ENCODE assay signal across 8 cellular contexts in the genomic region with DNA sequence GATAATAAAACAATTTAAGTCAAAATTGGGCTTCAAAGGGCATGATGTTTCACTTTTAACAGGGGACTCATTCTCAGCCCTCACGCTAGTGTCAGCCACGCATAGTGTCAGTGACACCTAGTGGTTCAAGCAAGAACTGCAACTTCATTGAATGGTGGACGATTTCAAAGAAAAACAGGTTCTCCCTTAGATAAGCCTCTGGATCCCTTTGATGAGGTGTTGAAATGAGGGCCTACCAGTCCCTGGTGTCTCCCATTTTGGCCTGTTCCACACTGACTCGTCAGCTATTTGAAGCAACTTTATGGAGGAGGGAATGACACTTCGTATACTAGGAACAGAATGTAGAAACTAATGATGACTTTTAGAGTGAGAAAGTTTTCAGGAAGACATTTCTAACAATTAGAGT. TPM values are rescaled to one million over a fixed set of nuclear protein-coding genes. Genes with fewer than 3 reads are reported as not detected.
DNase-seq lines count a peak whose midpoint lies in the region; ATAC-seq and TF ChIP-seq lines count a peak whose summit lies in the region.

No MANE protein-coding gene starts in this region.

- intact Hi-C loops in Caco-2 (cut with micrococcal nuclease; ENCODE audit: unreplicated experiment) = loop anchor here (1.0 kb wide), 1 partner anchor 185 kb away; no protein-coding TSS in a partner anchor
- intact Hi-C loops in left ventricle myocardium inferior (cut with micrococcal nuclease) = no loop called here
- intact Hi-C loops in sciatic nerve (cut with DNase I) = loop anchor here (10.0 kb wide), 1 partner anchor 301 kb away; no protein-coding TSS in a partner anchor

- TF ChIP-seq CTCF in Caco-2 (IDR thresholded peaks at IDR 0.05; ENCODE audit: insufficient read depth in 1 of 2, low read depth in 1 of 2, low read length in 1 of 2, severe bottlenecking in 1 of 2, unreplicated experiment in 1 of 2) (peak; percentile 71 to 80), left ventricle myocardium inferior (IDR thresholded peaks at IDR 0.05; ENCODE audit: borderline replicate concordance) (peak; percentile 93)

- H3K36me3 ChIP-seq in Caco-2 (ENCODE audit: control insufficient read depth, insufficient read depth, low read length) (no peaks in the 10 kb centered on the region), left ventricle myocardium inferior (no peaks in the 10 kb centered on the region)

- H3K4me3 Mint-ChIP-seq in Caco-2 (ENCODE audit: unreplicated experiment) = no peak overlapping the region

- POLR2A ChIA-PET in Caco-2 (lab: Charles Lee) = no interaction called here

- H3K27me3 Mint-ChIP-seq in Caco-2 (ENCODE audit: insufficient read depth, unreplicated experiment) = no peaks in the 10 kb centered on the region

- peak overlapping the region; percentile 75 for H3K27ac Mint-ChIP-seq in Caco-2 (ENCODE audit: unreplicated experiment)
- no peak overlapping the region for H3K27ac Mint-ChIP-seq in activated naive CD4-positive, alpha-beta T cell treated with anti-CD3 and anti-CD28 coated beads, Interleukin-2, amount 50 U/mL, for 72 hours

- H3K36me3 Mint-ChIP-seq in Caco-2 (ENCODE audit: insufficient read depth, unreplicated experiment) = peaks cover 29% of the 10 kb centered on the region
- H3K36me3 Mint-ChIP-seq in activated naive CD4-positive, alpha-beta T cell treated with anti-CD3 and anti-CD28 coated beads, Interleukin-2, amount 50 U/mL, for 72 hours = no peaks in the 10 kb centered on the region

- H3K27me3 ChIP-seq in Caco-2 (replicated peaks; ENCODE audit: control insufficient read depth, insufficient read depth, low read length) = no peaks in the 10 kb centered on the region
- H3K27me3 ChIP-seq in left ventricle myocardium inferior (ENCODE audit: low read depth) = peaks cover 62% of the 10 kb centered on the region

- H3K4me1 Mint-ChIP-seq in Caco-2 (ENCODE audit: low read depth, unreplicated experiment) = peaks cover 44% of the 10 kb centered on the region

- CTCF ChIA-PET in Caco-2 (lab: Charles Lee) = interaction anchor here (1.2 kb wide), 1 partner anchor 300 kb away, joined by 3 read pairs; no protein-coding TSS in a partner anchor

- DNase-seq in Caco-2 = peak; percentile 64 to 79
- DNase-seq in NCI-H774 (lab: John Stamatoyannopoulos, UW) = peak; percentile 63
- peak in 1 of 2 donors; percentile 56 for DNase-seq in activated naive CD4-positive, alpha-beta T cell treated with anti-CD3 and anti-CD28 coated beads, Interleukin-2, amount 50 U/mL, for 72 hours (ENCODE audit: low spot score in 2 of 2)
- DNase-seq in left ventricle myocardium inferior = no peak
- DNase-seq in sciatic nerve (ENCODE audit: low spot score) = no peak
- no peak for DNase-seq in NCI-H187 treated with DMSO at 0.1 percent for 48 hours (lab: John Stamatoyannopoulos, UW)

- peaks cover 12% of the 10 kb centered on the region for H3K9me3 ChIP-seq in Caco-2
- H3K9me3 ChIP-seq in left ventricle myocardium inferior (replicated peaks) = no peaks in the 10 kb centered on the region

- H3K27ac ChIP-seq in left ventricle myocardium inferior (replicated peaks) = no peak overlapping the region

- H3K4me3 ChIP-seq in Caco-2 (ENCODE audit: low read depth, low read length) (no peak overlapping the region), left ventricle myocardium inferior (no peak overlapping the region)

- H3K9me3 Mint-ChIP-seq in Caco-2 (ENCODE audit: unreplicated experiment) = peaks cover 29% of the 10 kb centered on the region
- no peaks in the 10 kb centered on the region for H3K9me3 Mint-ChIP-seq in activated naive CD4-positive, alpha-beta T cell treated with anti-CD3 and anti-CD28 coated beads, Interleukin-2, amount 50 U/mL, for 72 hours

- ATAC-seq in GM21529 (IDR thresholded peaks at IDR 0.05; ENCODE audit: unreplicated experiment) (peak; percentile 53), sciatic nerve (peak; percentile 46), GM19328 (IDR thresholded peaks at IDR 0.05; ENCODE audit: unreplicated experiment) (no peak)
- ATAC-seq in activated naive CD4-positive, alpha-beta T cell treated with anti-CD3 and anti-CD28 coated beads, Interleukin-2, amount 50 U/mL, for 72 hours = peak; percentile 63 to 74

- peaks cover 40% of the 10 kb centered on the region for H3K4me1 ChIP-seq in Caco-2
- no peaks in the 10 kb centered on the region for H3K4me1 ChIP-seq in left ventricle myocardium inferior

- no TSS peak for BruUV-seq in Caco-2 (replicated peaks; lab: Mats Ljungman, UMichigan)

RNA-seq across cellular contexts. Expression of gene FCRL5, which starts 56.2 kb away (rescaled TPM):
- total RNA-seq in Caco-2 (2022) = not detected in 2 replicates
- total RNA-seq in activated naive CD4-positive, alpha-beta T cell treated with anti-CD3 and anti-CD28 coated beads, Interleukin-2, amount 50 U/mL, for 72 hours = not detected
- total RNA-seq in left ventricle myocardium inferior = not detected
- total RNA-seq in sciatic nerve = 0.36 TPM

Comparison
In these comparisons a context has a peak if more than half of its experiments do, and no peak if none do; other contexts are left out.
1. DNase-seq: peak in Caco-2 (2 of 2) and NCI-H774 (single experiment); none in left ventricle myocardium inferior (single experiment), sciatic nerve (single experiment) and NCI-H187 treated with DMSO at 0.1 percent for 48 hours (single experiment).